ENCODE assay signal across 19 cellular contexts in genomic region chr3:169052465-169053302, GRCh38.
A peak's percentile ranks its signal among the peaks of the same experiment; 100 is the strongest.
DNase-seq lines count a peak whose midpoint lies in the region; ATAC-seq and TF ChIP-seq lines count a peak whose summit lies in the region.
"Had no signal": no experiment of that assay in that cellular context is flagged by ENCODE, and none has a peak within 500 bp of the region (broad histone marks: within the 10 kb centered on the region; RNA-seq: fewer than 3 reads in every experiment).

No MANE protein-coding gene starts in this region.

- intact Hi-C loops in activated CD8-positive, alpha-beta T cell treated with anti-CD3 and anti-CD28 coated beads for 36 hours (cut with micrococcal nuclease): no loop called here

- H3K36me3 ChIP-seq in MG63: no peaks in the 10 kb centered on the region
- H3K36me3 ChIP-seq: SJCRH30 had no signal

- H3K9me3 ChIP-seq in MG63: no peaks in the 10 kb centered on the region
- H3K9me3 ChIP-seq: A549, SJCRH30 had no signal

- no peak for TF ChIP-seq CTCF in fibroblast of the aortic adventitia (IDR thresholded peaks at IDR 0.05; ENCODE audit: insufficient read depth, low read length)
- no peak for TF ChIP-seq CTCF in activated CD8-positive, alpha-beta T cell treated with anti-CD3 and anti-CD28 coated beads for 36 hours (IDR thresholded peaks at IDR 0.05)

- no peak overlapping the region for H3K4me3 ChIP-seq in MG63
- no peak overlapping the region for H3K4me3 ChIP-seq in fibroblast of the aortic adventitia (ENCODE audit: low read depth, low read length)
- H3K4me3 ChIP-seq: A549, GM23338, K562, SJCRH30 had no signal

- no peak for ATAC-seq in activated CD8-positive, alpha-beta T cell treated with anti-CD3 and anti-CD28 coated beads for 36 hours
- ATAC-seq: A549, GM23338, HCT116, K562 had no signal

- CTCF ChIA-PET in activated CD8-positive, alpha-beta T cell treated with anti-CD3 and anti-CD28 coated beads for 36 hours (lab: Charles Lee): interaction anchor here (1.2 to 1.3 kb wide), 2 partner anchors 97 to 100 kb away, joined by 3 to 4 read pairs; no protein-coding TSS in a partner anchor

- no peaks in the 10 kb centered on the region for H3K27me3 ChIP-seq in MG63
- H3K27me3 ChIP-seq: SJCRH30 had no signal

- H3K4me3 Mint-ChIP-seq in activated CD8-positive, alpha-beta T cell treated with anti-CD3 and anti-CD28 coated beads for 36 hours: no peak overlapping the region
- H3K4me3 Mint-ChIP-seq: GM23338 had no signal

- POLR2A ChIA-PET in activated CD8-positive, alpha-beta T cell treated with anti-CD3 and anti-CD28 coated beads for 36 hours (lab: Charles Lee): no interaction called here

- DNase-seq in ELR (ENCODE audit: low read depth) (peak; percentile 47), MG63 (peak; percentile 88), dermis blood vessel endothelial cell (peak; percentile 37), fibroblast of the aortic adventitia (ENCODE audit: low read depth) (peak; percentile 17), OCI-M1 (lab: John Stamatoyannopoulos, UW) (no peak), ACHN (no peak), NAMALWA (ENCODE audit: low spot score) (no peak)
- DNase-seq in activated CD8-positive, alpha-beta T cell treated with anti-CD3 and anti-CD28 coated beads for 36 hours: no peak
- DNase-seq: C1 segment of cervical spinal cord, GF-D8, NCI-H1048, NCI-H146, NCI-H2081, NCI-H510A treated with DMSO at 0.1 percent for 48 hours, SJCRH30 had no signal

- H3K4me1 Mint-ChIP-seq in activated CD8-positive, alpha-beta T cell treated with anti-CD3 and anti-CD28 coated beads for 36 hours (ENCODE audit: low read depth): no peaks in the 10 kb centered on the region

- H3K36me3 Mint-ChIP-seq in activated CD8-positive, alpha-beta T cell treated with anti-CD3 and anti-CD28 coated beads for 36 hours (ENCODE audit: low read depth): no peaks in the 10 kb centered on the region

- no peaks in the 10 kb centered on the region for H3K9me3 Mint-ChIP-seq in activated CD8-positive, alpha-beta T cell treated with anti-CD3 and anti-CD28 coated beads for 36 hours
- H3K9me3 Mint-ChIP-seq: GM23338 had no signal

- H3K27ac Mint-ChIP-seq in activated CD8-positive, alpha-beta T cell treated with anti-CD3 and anti-CD28 coated beads for 36 hours: no peak overlapping the region
- H3K27ac Mint-ChIP-seq: GM23338 had no signal

- no peaks in the 10 kb centered on the region for H3K27me3 Mint-ChIP-seq in activated CD8-positive, alpha-beta T cell treated with anti-CD3 and anti-CD28 coated beads for 36 hours

- in situ Hi-C loops in ACHN (cut with HindIII; ENCODE audit: low pct_ligation_motif_present, low pct_unique_long_range_greater_than_20kb, low sequenced_read_pairs): no loop called here

Comparison
In these comparisons a context has a peak if more than half of its experiments do, and no peak if none do; other contexts are left out.
1. DNase-seq: peak in ELR (single experiment), MG63 (single experiment), dermis blood vessel endothelial cell (single experiment) and fibroblast of the aortic adventitia (single experiment); none in OCI-M1 (single experiment), ACHN (single experiment), activated CD8-positive, alpha-beta T cell treated with anti-CD3 and anti-CD28 coated beads for 36 hours (single experiment) and NAMALWA (single experiment).